Comparison of ENCODE assay signal across 14 cellular contexts in genomic region chr20:40317156-40317790, GRCh38.
"Had no signal": no experiment of that assay in that cellular context is flagged by ENCODE, and none has a peak within 500 bp of the region (broad histone marks: within the 10 kb centered on the region; RNA-seq: fewer than 3 reads in every experiment).

No MANE protein-coding gene starts in this region.

- H3K36me3 Mint-ChIP-seq: activated naive CD8-positive, alpha-beta T cell treated with anti-CD3 and anti-CD28 coated beads for 36 hours; brain; naive thymus-derived CD4-positive, alpha-beta T cell; type B pancreatic cell had no signal

- H3K4me1 ChIP-seq: lower lobe of right lung had no signal

- H3K4me1 Mint-ChIP-seq: activated naive CD8-positive, alpha-beta T cell treated with anti-CD3 and anti-CD28 coated beads for 36 hours; naive thymus-derived CD4-positive, alpha-beta T cell had no signal

- H3K27ac Mint-ChIP-seq: activated naive CD8-positive, alpha-beta T cell treated with anti-CD3 and anti-CD28 coated beads for 36 hours; activated T-helper 1 cell treated with anti-CD3 and anti-CD28 coated beads, Interleukin-12 subunit alpha, Interleukin-12 subunit beta, Interleukin-2, Interleukin-4 antibody, amounts not matched to agents 30 ng/mL and 10 ng/mL and 1 ng/mL, durations not matched to agents 14 hours and 24 hours and 36 hours; brain; naive thymus-derived CD4-positive, alpha-beta T cell; type B pancreatic cell had no signal

- ATAC-seq: activated CD4-positive, CD25-positive, alpha-beta regulatory T cell treated with anti-CD3 and anti-CD28 coated beads, Interleukin-2, amount 50 U/mL, for 24 hours; left cardiac atrium; lower lobe of right lung; naive thymus-derived CD4-positive, alpha-beta T cell had no signal

- H3K9me3 Mint-ChIP-seq: activated naive CD8-positive, alpha-beta T cell treated with anti-CD3 and anti-CD28 coated beads for 36 hours; activated T-helper 1 cell treated with anti-CD3 and anti-CD28 coated beads, Interleukin-12 subunit alpha, Interleukin-12 subunit beta, Interleukin-2, Interleukin-4 antibody, amounts not matched to agents 30 ng/mL and 10 ng/mL and 1 ng/mL, durations not matched to agents 14 hours and 24 hours and 36 hours; type B pancreatic cell had no signal

- H3K4me3 Mint-ChIP-seq: activated naive CD8-positive, alpha-beta T cell treated with anti-CD3 and anti-CD28 coated beads for 36 hours; activated T-helper 1 cell treated with anti-CD3 and anti-CD28 coated beads, Interleukin-12 subunit alpha, Interleukin-12 subunit beta, Interleukin-2, Interleukin-4 antibody, amounts not matched to agents 30 ng/mL and 10 ng/mL and 1 ng/mL, durations not matched to agents 14 hours and 24 hours and 36 hours; brain; naive thymus-derived CD4-positive, alpha-beta T cell had no signal

- H3K4me3 ChIP-seq: lower lobe of right lung had no signal

- H3K9me3 ChIP-seq: lower lobe of right lung, neutrophil had no signal

- H3K36me3 ChIP-seq: lower lobe of right lung, neutrophil had no signal

- H3K27ac ChIP-seq: lower lobe of right lung, neutrophil had no signal

- DNase-seq: activated CD4-positive, alpha-beta T cell treated with anti-CD3 and anti-CD28 coated beads, Interleukin-2, amount 50 U/mL, for 1 hour; activated CD8-positive, alpha-beta memory T cell treated with anti-CD3 and anti-CD28 coated beads for 24 hours; activated naive CD8-positive, alpha-beta T cell treated with anti-CD3 and anti-CD28 coated beads for 36 hours; effector memory CD4-positive, alpha-beta T cell; left cardiac atrium; lower lobe of right lung; naive thymus-derived CD4-positive, alpha-beta T cell; stimulated activated CD4-positive, alpha-beta T cell treated with anti-CD3 and anti-CD28 coated beads, Interleukin-4, amount 100 ng/mL, for 1 hour; stimulated activated naive CD4-positive, alpha-beta T cell had no signal
